36 cellular contexts compared by ENCODE assay signal in genomic region chr2:147097747-147098146, GRCh38.
"Had no signal": no experiment of that assay in that cellular context is flagged by ENCODE, and none has a peak within 500 bp of the region (broad histone marks: within the 10 kb centered on the region; RNA-seq: fewer than 3 reads in every experiment).

No MANE protein-coding gene starts in this region.

- H3K4me1 Mint-ChIP-seq: activated CD4-positive, alpha-beta T cell treated with anti-CD3 and anti-CD28 coated beads, Interleukin-2, amount 10 ng/mL, durations not matched to agents 7 days and 5 days; activated CD8-positive, alpha-beta memory T cell treated with anti-CD3 and anti-CD28 coated beads, Interleukin-2, amount 10 ng/mL, durations not matched to agents 7 days and 5 days; activated naive CD8-positive, alpha-beta T cell treated with anti-CD3 and anti-CD28 coated beads for 36 hours had no signal

- H3K27me3 Mint-ChIP-seq: activated CD4-positive, alpha-beta memory T cell treated with anti-CD3 and anti-CD28 coated beads, Interleukin-2, amount 10 ng/mL, durations not matched to agents 7 days and 5 days; activated CD8-positive, alpha-beta memory T cell treated with anti-CD3 and anti-CD28 coated beads, Interleukin-2, amount 10 ng/mL, durations not matched to agents 7 days and 5 days; activated naive CD8-positive, alpha-beta T cell treated with anti-CD3 and anti-CD28 coated beads for 36 hours had no signal

- H3K4me3 Mint-ChIP-seq: activated CD4-positive, alpha-beta memory T cell treated with anti-CD3 and anti-CD28 coated beads, Interleukin-2, amount 10 ng/mL, durations not matched to agents 7 days and 5 days; activated CD4-positive, alpha-beta T cell treated with anti-CD3 and anti-CD28 coated beads for 36 hours; activated CD4-positive, alpha-beta T cell treated with anti-CD3 and anti-CD28 coated beads, Interleukin-2, amount 10 ng/mL, durations not matched to agents 7 days and 5 days; activated CD8-positive, alpha-beta memory T cell treated with anti-CD3 and anti-CD28 coated beads, Interleukin-2, amount 10 ng/mL, durations not matched to agents 7 days and 5 days; activated CD8-positive, alpha-beta T cell treated with anti-CD3 and anti-CD28 coated beads, Interleukin-2, amount 10 ng/mL, durations not matched to agents 7 days and 5 days; activated naive CD4-positive, alpha-beta T cell treated with anti-CD3 and anti-CD28 coated beads for 36 hours; activated naive CD8-positive, alpha-beta T cell treated with anti-CD3 and anti-CD28 coated beads for 36 hours; activated T-cell treated with anti-CD3 and anti-CD28 coated beads, Interleukin-2, amount 50 U/mL, for 24 hours; T-helper 1 cell treated with Interleukin-12 subunit alpha and Interleukin-12 subunit beta and Interleukin-4 antibody, amounts not matched to agents 30 μg/mL and 1 μg/mL, for 36 hours; T-helper 2 cell treated with Interferon-gamma antibody and Interleukin-4, amounts not matched to agents 5 μg/mL and 100 μg/mL, for 36 hours; WTC11 had no signal

- H3K4me1 ChIP-seq: adrenal gland, breast epithelium had no signal

- H3K4me3 ChIP-seq: adrenal gland, body of pancreas, breast epithelium had no signal

- FAIRE-seq: astrocyte had no signal

- H3K9me3 Mint-ChIP-seq: activated CD4-positive, alpha-beta T cell treated with anti-CD3 and anti-CD28 coated beads, Interleukin-2, amount 10 ng/mL, durations not matched to agents 7 days and 5 days; activated naive CD4-positive, alpha-beta T cell treated with anti-CD3 and anti-CD28 coated beads for 36 hours; activated naive CD8-positive, alpha-beta T cell treated with anti-CD3 and anti-CD28 coated beads for 36 hours; activated T-cell treated with anti-CD3 and anti-CD28 coated beads, Interleukin-2, amount 50 U/mL, for 24 hours; T-helper 2 cell treated with Interferon-gamma antibody and Interleukin-4, amounts not matched to agents 5 μg/mL and 100 μg/mL, for 36 hours had no signal

- H3K9me3 ChIP-seq: adrenal gland, body of pancreas, breast epithelium had no signal

- DNase-seq: activated CD4-positive, alpha-beta memory T cell treated with anti-CD3 and anti-CD28 coated beads, Interleukin-2, amount 10 ng/mL, durations not matched to agents 7 days and 5 days; activated CD4-positive, alpha-beta T cell treated with anti-CD3 and anti-CD28 coated beads for 1 hour; activated CD4-positive, alpha-beta T cell treated with anti-CD3 and anti-CD28 coated beads for 36 hours; activated CD4-positive, alpha-beta T cell treated with anti-CD3 and anti-CD28 coated beads for 48 hours; activated CD4-positive, alpha-beta T cell treated with anti-CD3 and anti-CD28 coated beads, Interleukin-2, amount 10 ng/mL, durations not matched to agents 7 days and 5 days; activated CD4-positive, alpha-beta T cell treated with anti-CD3 and anti-CD28 coated beads, Interleukin-2, amount 50 U/mL, for 48 hours; activated CD4-positive, CD25-positive, alpha-beta regulatory T cell; activated CD8-positive, alpha-beta memory T cell treated with anti-CD3 and anti-CD28 coated beads for 24 hours; activated CD8-positive, alpha-beta memory T cell treated with anti-CD3 and anti-CD28 coated beads, Interleukin-2, amount 10 ng/mL, durations not matched to agents 7 days and 5 days; activated CD8-positive, alpha-beta memory T cell treated with anti-CD3 and anti-CD28 coated beads, Interleukin-2, amount 50 U/mL, for 48 hours; activated CD8-positive, alpha-beta T cell treated with anti-CD3 and anti-CD28 coated beads, Interleukin-2, amount 10 ng/mL, durations not matched to agents 7 days and 5 days; activated effector memory CD4-positive, alpha-beta T cell treated with anti-CD3 and anti-CD28 coated beads, Interleukin-2, amount 50 U/mL, for 16 hours; activated gamma-delta T cell treated with Interleukin-2 at 50 U/mL for 16 hours; activated naive CD4-positive, alpha-beta T cell; activated naive CD4-positive, alpha-beta T cell treated with anti-CD3 and anti-CD28 coated beads for 36 hours; activated naive CD4-positive, alpha-beta T cell treated with anti-CD3 and anti-CD28 coated beads, Interleukin-2, amount 50 U/mL, for 16 hours; activated naive CD8-positive, alpha-beta T cell treated with anti-CD3 and anti-CD28 coated beads for 36 hours; activated T-cell treated with anti-CD3 and anti-CD28 coated beads, Interleukin-2, amount 50 U/mL, for 24 hours; activated T-cell treated with anti-CD3 and anti-CD28 coated beads, Interleukin-2, amount 50 U/mL, for 48 hours; adrenal gland; amniotic stem cell; aorta; body of pancreas; brain microvascular endothelial cell; central memory CD4-positive, alpha-beta T cell; T-helper 1 cell; T-helper 2 cell; T-helper 9 cell; WERI-Rb-1 had no signal

- H3K27ac Mint-ChIP-seq: activated CD4-positive, alpha-beta memory T cell treated with anti-CD3 and anti-CD28 coated beads, Interleukin-2, amount 10 ng/mL, durations not matched to agents 7 days and 5 days; activated CD4-positive, alpha-beta T cell treated with anti-CD3 and anti-CD28 coated beads for 36 hours; activated CD4-positive, alpha-beta T cell treated with anti-CD3 and anti-CD28 coated beads, Interleukin-2, amount 10 ng/mL, durations not matched to agents 7 days and 5 days; activated CD8-positive, alpha-beta memory T cell treated with anti-CD3 and anti-CD28 coated beads, Interleukin-2, amount 10 ng/mL, durations not matched to agents 7 days and 5 days; activated CD8-positive, alpha-beta T cell treated with anti-CD3 and anti-CD28 coated beads, Interleukin-2, amount 10 ng/mL, durations not matched to agents 7 days and 5 days; activated naive CD4-positive, alpha-beta T cell treated with anti-CD3 and anti-CD28 coated beads for 36 hours; activated naive CD4-positive, alpha-beta T cell treated with anti-CD3 and anti-CD28 coated beads, Interleukin-2, amount 50 U/mL, for 72 hours; activated naive CD8-positive, alpha-beta T cell treated with anti-CD3 and anti-CD28 coated beads for 36 hours; activated T-cell treated with anti-CD3 and anti-CD28 coated beads, Interleukin-2, amount 50 U/mL, for 24 hours; T-helper 1 cell treated with Interleukin-12 subunit alpha and Interleukin-12 subunit beta and Interleukin-4 antibody, amounts not matched to agents 30 μg/mL and 1 μg/mL, for 36 hours; T-helper 2 cell treated with Interferon-gamma antibody and Interleukin-4, amounts not matched to agents 5 μg/mL and 100 μg/mL, for 36 hours; WTC11 had no signal

- H3K36me3 ChIP-seq: adrenal gland, brain microvascular endothelial cell, breast epithelium, WERI-Rb-1 had no signal

- H3K27me3 ChIP-seq: adrenal gland, body of pancreas, brain microvascular endothelial cell, breast epithelium had no signal

- H3K36me3 Mint-ChIP-seq: activated CD8-positive, alpha-beta memory T cell treated with anti-CD3 and anti-CD28 coated beads, Interleukin-2, amount 10 ng/mL, durations not matched to agents 7 days and 5 days; activated naive CD8-positive, alpha-beta T cell treated with anti-CD3 and anti-CD28 coated beads for 36 hours; WTC11 had no signal

- ATAC-seq: activated CD4-positive, alpha-beta T cell treated with anti-CD3 and anti-CD28 coated beads for 36 hours; activated CD4-positive, CD25-positive, alpha-beta regulatory T cell treated with anti-CD3 and anti-CD28 coated beads, Interleukin-2, amount 50 U/mL, for 24 hours; activated CD8-positive, alpha-beta memory T cell treated with anti-CD3 and anti-CD28 coated beads, Interleukin-2, amount 10 ng/mL, durations not matched to agents 7 days and 5 days; activated CD8-positive, alpha-beta T cell treated with anti-CD3 and anti-CD28 coated beads, Interleukin-2, amount 10 ng/mL, durations not matched to agents 7 days and 5 days; activated naive CD4-positive, alpha-beta T cell treated with anti-CD3 and anti-CD28 coated beads, Interleukin-2, amount 50 U/mL, for 72 hours; body of pancreas; WTC11 had no signal

- H3K27ac ChIP-seq: adrenal gland, body of pancreas, brain microvascular endothelial cell, WERI-Rb-1 had no signal
